24 cellular contexts compared by ENCODE assay signal in genomic region chr16:89140981-89141883, GRCh38. TPM values are rescaled to one million over a fixed set of nuclear protein-coding genes. Genes with fewer than 3 reads are reported as not detected.
DNase-seq lines count a peak whose midpoint lies in the region; ATAC-seq and TF ChIP-seq lines count a peak whose summit lies in the region.
"Had no signal": no experiment of that assay in that cellular context is flagged by ENCODE, and none has a peak within 500 bp of the region (broad histone marks: within the 10 kb centered on the region; RNA-seq: fewer than 3 reads in every experiment).

No MANE protein-coding gene starts in this region.

- ATAC-seq in RWPE2 (ENCODE audit: low read depth), result no peak
- ATAC-seq in right lobe of liver, result no peak
- no peak for ATAC-seq in psoas muscle
- ATAC-seq in GM21367 (IDR thresholded peaks at IDR 0.05; ENCODE audit: unreplicated experiment), result no peak

- no peak for TF ChIP-seq POLR2A in right lobe of liver (IDR thresholded peaks at IDR 0.05)

- H3K9me3 ChIP-seq in RWPE2 (ENCODE audit: severe bottlenecking), result no peaks in the 10 kb centered on the region
- H3K9me3 ChIP-seq in right lobe of liver, result no peaks in the 10 kb centered on the region
- H3K9me3 ChIP-seq in psoas muscle, result no peaks in the 10 kb centered on the region
- H3K9me3 ChIP-seq: Caco-2 had no signal

- peak overlapping the region; percentile 46 for H3K27ac Mint-ChIP-seq in activated CD4-positive, alpha-beta T cell treated with anti-CD3 and anti-CD28 coated beads, Interleukin-2, amount 10 ng/mL, durations not matched to agents 7 days and 5 days
- no peak overlapping the region for H3K27ac Mint-ChIP-seq in progenitor cell of endocrine pancreas

- no peaks in the 10 kb centered on the region for H3K9me3 Mint-ChIP-seq in activated CD4-positive, alpha-beta T cell treated with anti-CD3 and anti-CD28 coated beads, Interleukin-2, amount 10 ng/mL, durations not matched to agents 7 days and 5 days
- H3K9me3 Mint-ChIP-seq in progenitor cell of endocrine pancreas (ENCODE audit: low read depth), result no peaks in the 10 kb centered on the region
- H3K9me3 Mint-ChIP-seq: CD4-positive, alpha-beta memory T cell had no signal

- H3K36me3 Mint-ChIP-seq in activated CD4-positive, alpha-beta T cell treated with anti-CD3 and anti-CD28 coated beads, Interleukin-2, amount 10 ng/mL, durations not matched to agents 7 days and 5 days (ENCODE audit: low read depth), result peaks cover 13% of the 10 kb centered on the region
- peaks cover under 1% of the 10 kb centered on the region for H3K36me3 Mint-ChIP-seq in progenitor cell of endocrine pancreas (ENCODE audit: insufficient read depth)

- no peak for TF ChIP-seq CTCF in RWPE2 (IDR thresholded peaks at IDR 0.05; ENCODE audit: poor library complexity, severe bottlenecking)
- TF ChIP-seq CTCF in right lobe of liver (IDR thresholded peaks at IDR 0.05), result no peak
- TF ChIP-seq CTCF in psoas muscle (IDR thresholded peaks at IDR 0.05), result no peak
- no peak for TF ChIP-seq CTCF in progenitor cell of endocrine pancreas (IDR thresholded peaks at IDR 0.05; ENCODE audit: unreplicated experiment)

- no peaks in the 10 kb centered on the region for H3K4me1 Mint-ChIP-seq in activated CD4-positive, alpha-beta T cell treated with anti-CD3 and anti-CD28 coated beads, Interleukin-2, amount 10 ng/mL, durations not matched to agents 7 days and 5 days
- H3K4me1 Mint-ChIP-seq in progenitor cell of endocrine pancreas (ENCODE audit: low read depth), result no peaks in the 10 kb centered on the region
- H3K4me1 Mint-ChIP-seq: CD4-positive, alpha-beta memory T cell had no signal

- H3K27me3 ChIP-seq in RWPE2 (ENCODE audit: insufficient read depth, poor library complexity, severe bottlenecking) (no peaks in the 10 kb centered on the region), right lobe of liver (no peaks in the 10 kb centered on the region), psoas muscle (ENCODE audit: insufficient read depth in 3 of 3, low read length in 2 of 3) (no peaks in the 10 kb centered on the region)
- H3K27me3 ChIP-seq: BLaER1 had no signal

- POLR2A ChIA-PET in activated CD4-positive, alpha-beta T cell treated with anti-CD3 and anti-CD28 coated beads, Interleukin-2, amount 10 ng/mL, durations not matched to agents 7 days and 5 days (lab: Charles Lee), result no interaction called here

- CTCF ChIA-PET in activated CD4-positive, alpha-beta T cell treated with anti-CD3 and anti-CD28 coated beads, Interleukin-2, amount 10 ng/mL, durations not matched to agents 7 days and 5 days (lab: Charles Lee), result no interaction called here

- no peaks in the 10 kb centered on the region for H3K27me3 Mint-ChIP-seq in activated CD4-positive, alpha-beta T cell treated with anti-CD3 and anti-CD28 coated beads, Interleukin-2, amount 10 ng/mL, durations not matched to agents 7 days and 5 days
- H3K27me3 Mint-ChIP-seq in progenitor cell of endocrine pancreas, result no peaks in the 10 kb centered on the region
- H3K27me3 Mint-ChIP-seq: CD4-positive, alpha-beta memory T cell had no signal

- intact Hi-C loops in right lobe of liver (cut with DNase I), result no loop called here
- intact Hi-C loops in psoas muscle (cut with DNase I), result no loop called here

- H3K27ac ChIP-seq in RWPE2 (ENCODE audit: poor library complexity, severe bottlenecking) (no peak overlapping the region), right lobe of liver (no peak overlapping the region), psoas muscle (no peak overlapping the region)
- H3K27ac ChIP-seq: 22Rv1, BLaER1 had no signal

- WGBS in right lobe of liver (ENCODE audit: insufficient coverage, low coverage, low lambda C conversion rate, missing lambda C conversion rate), result 98% methylated on average over 12 of the region's 31 CpGs
- WGBS in psoas muscle, 3 donors, result 91 to 92% (median 91%) methylated on average over 28 to 31 of the region's 31 CpGs

- H3K4me1 ChIP-seq in RWPE2 (ENCODE audit: insufficient read depth, poor library complexity, severe bottlenecking) (no peaks in the 10 kb centered on the region), right lobe of liver (no peaks in the 10 kb centered on the region), psoas muscle (no peaks in the 10 kb centered on the region)
- H3K4me1 ChIP-seq: BLaER1, Caco-2 had no signal

- H3K4me3 Mint-ChIP-seq in activated CD4-positive, alpha-beta T cell treated with anti-CD3 and anti-CD28 coated beads, Interleukin-2, amount 10 ng/mL, durations not matched to agents 7 days and 5 days, result no peak overlapping the region
- no peak overlapping the region for H3K4me3 Mint-ChIP-seq in progenitor cell of endocrine pancreas (ENCODE audit: low read depth)
- H3K4me3 Mint-ChIP-seq: CD4-positive, alpha-beta memory T cell had no signal

- no peak overlapping the region for H3K4me3 ChIP-seq in RWPE2 (ENCODE audit: severe bottlenecking)
- H3K4me3 ChIP-seq in right lobe of liver, result no peak overlapping the region
- no peak overlapping the region for H3K4me3 ChIP-seq in psoas muscle
- H3K4me3 ChIP-seq: BLaER1 had no signal

- no peak for DNase-seq in activated CD4-positive, alpha-beta T cell treated with anti-CD3 and anti-CD28 coated beads, Interleukin-2, amount 10 ng/mL, durations not matched to agents 7 days and 5 days
- no peak for DNase-seq in activated CD4-positive, alpha-beta T cell treated with anti-CD3 and anti-CD28 coated beads for 1 hour
- peak; percentile 52 for DNase-seq in RWPE2 (ENCODE audit: low spot score)
- peak in 2 of 3 donors; percentile 5 to 33 for DNase-seq in right lobe of liver
- peak; percentile 4 to 36 for DNase-seq in psoas muscle
- no peak for DNase-seq in NCI-H2196 treated with DMSO at 0.1 percent for 48 hours (lab: John Stamatoyannopoulos, UW; ENCODE audit: unreplicated experiment)
- no peak for DNase-seq in progenitor cell of endocrine pancreas (ENCODE audit: low spot score, unreplicated experiment)
- DNase-seq: ACHN; Caco-2; CD4-positive, alpha-beta memory T cell; GOT3; Karpas-422; MV-4-11; NCI-H1105 treated with DMSO at 0.1 percent for 48 hours; NCI-H2029 treated with DMSO at 0.1 percent for 48 hours; NCI-H345; NCI-H524 treated with DMSO at 0.1 percent for 48 hours; NCI-H82; SHP77 had no signal

- H3K36me3 ChIP-seq in RWPE2 (ENCODE audit: low read depth) (peaks cover 6% of the 10 kb centered on the region; the same call in 1 of the 2 replicates), right lobe of liver (no peaks in the 10 kb centered on the region), psoas muscle (ENCODE audit: insufficient read depth in 1 of 2, low read depth in 1 of 2) (peaks cover 3 to 64% of the 10 kb centered on the region in 2 donors)

RNA-seq across cellular contexts. Expression of gene CDH15, which starts 30.3 kb away (rescaled TPM):
- not detected for total RNA-seq in activated CD4-positive, alpha-beta T cell treated with anti-CD3 and anti-CD28 coated beads, Interleukin-2, amount 10 ng/mL, durations not matched to agents 7 days and 5 days
- 1 to 10 TPM in 1 of 6 experiments, under 1 TPM in 4, not detected in 1; 0.12 to 3.3 (median 0.15) TPM for total RNA-seq in right lobe of liver
- total RNA-seq in psoas muscle, result 10 to 100 TPM; 36.7 to 62.8 (median 51.1) TPM
- polyA plus RNA-seq in psoas muscle, result 10 to 100 TPM; 18.0 to 32.9 (median 19.9) TPM
- total RNA-seq in progenitor cell of endocrine pancreas, result not detected in 2 replicates
- total RNA-seq: Caco-2; CD4-positive, alpha-beta memory T cell; OCI-LY7 had no signal
- polyA plus RNA-seq: CD4-positive, alpha-beta memory T cell had no signal

RNA-seq across cellular contexts. Expression of gene ACSF3, which starts 47.6 kb away (rescaled TPM):
- 10 to 100 TPM; 57.3 to 62.0 TPM for total RNA-seq in activated CD4-positive, alpha-beta T cell treated with anti-CD3 and anti-CD28 coated beads, Interleukin-2, amount 10 ng/mL, durations not matched to agents 7 days and 5 days
- 10 to 100 TPM; 20.2 to 33.6 (median 29.4) TPM for total RNA-seq in right lobe of liver
- total RNA-seq in psoas muscle, result 10 to 100 TPM; 16.2 to 26.5 (median 19.1) TPM
- 10 to 100 TPM; 13.4 to 15.5 (median 13.5) TPM for polyA plus RNA-seq in psoas muscle
- total RNA-seq in progenitor cell of endocrine pancreas, result 25.2 and 31.3 TPM in 2 replicates

RNA-seq across cellular contexts. Expression of gene SLC22A31, which starts 59.1 kb away (rescaled TPM):
- 1 to 10 TPM; 1.8 to 2.8 TPM for total RNA-seq in activated CD4-positive, alpha-beta T cell treated with anti-CD3 and anti-CD28 coated beads, Interleukin-2, amount 10 ng/mL, durations not matched to agents 7 days and 5 days
- total RNA-seq in right lobe of liver (10 to 100 TPM in 2 of 6 experiments, 1 to 10 TPM in 1, under 1 TPM in 1, not detected in 2; 0.19 to 19.3 (median 6.8) TPM), psoas muscle (not detected), progenitor cell of endocrine pancreas (6.9 and 10.3 TPM in 2 replicates)
- polyA plus RNA-seq in psoas muscle, result under 1 TPM in 1 of 3 donors, not detected in 2; 0.03 TPM
- total RNA-seq: M059J, OCI-LY7 had no signal

Comparison
In these comparisons a context has a peak if more than half of its experiments do, and no peak if none do; other contexts are left out.
1. DNase-seq: peak in RWPE2 (single experiment), right lobe of liver (2 of 3) and psoas muscle (2 of 2); none in activated CD4-positive, alpha-beta T cell treated with anti-CD3 and anti-CD28 coated beads, Interleukin-2, amount 10 ng/mL, durations not matched to agents 7 days and 5 days (single experiment), activated CD4-positive, alpha-beta T cell treated with anti-CD3 and anti-CD28 coated beads for 1 hour (single experiment), NCI-H2196 treated with DMSO at 0.1 percent for 48 hours (single experiment) and progenitor cell of endocrine pancreas (single experiment).
2. RNA of gene CDH15, which starts 30.3 kb away (total RNA-seq): 36.7 to 62.8 TPM in psoas muscle; 0.12 to 3.3 TPM in right lobe of liver, not detected in progenitor cell of endocrine pancreas and not detected in activated CD4-positive, alpha-beta T cell treated with anti-CD3 and anti-CD28 coated beads, Interleukin-2, amount 10 ng/mL, durations not matched to agents 7 days and 5 days; every median in the first group is over 4 times any median in the second.